ENCODE assay signal across 1 cellular context in genomic region chr1:28642847-28643635, GRCh38.
TF ChIP-seq lines count a peak whose summit lies in the region.

TSS of gene TAF12 (minus strand) at chr1:28643067. CDS start at chr1:28622081, 20,986 bp downstream.

TF ChIP-seq in HepG2, 621 proteins besides CTCF, POLR2A, EP300 and RAD21 (continued from another document and continues in another):
- no peak for TF ChIP-seq HNRNPL (IDR thresholded peaks at IDR 0.05; ENCODE audit: low read depth, low read length)
- TF ChIP-seq NONO (IDR thresholded peaks at IDR 0.05): no peak
- peak; percentile 95 for TF ChIP-seq NONO (CRISPR knock-in tag; conservative IDR thresholded peaks at IDR 0.05)
- peak; percentile 29; the same call in 1 of the 2 replicates for TF ChIP-seq ZNF264 (CRISPR knock-in tag; IDR thresholded peaks at IDR 0.05)
- TF ChIP-seq ZGPAT (CRISPR knock-in tag; IDR thresholded peaks at IDR 0.05): peak; percentile 95
- TF ChIP-seq GTF2F1 (IDR thresholded peaks at IDR 0.05; ENCODE audit: low read length): no peak
- peak; percentile 45; the same call in 1 of the 2 replicates for TF ChIP-seq TOE1 (CRISPR knock-in tag; IDR thresholded peaks at IDR 0.05)
- no peak for TF ChIP-seq TBL1XR1 (IDR thresholded peaks at IDR 0.05; ENCODE audit: borderline replicate concordance, low read length, partially characterized antibody)
- TF ChIP-seq GFI1 (CRISPR knock-in tag; IDR thresholded peaks at IDR 0.05; ENCODE audit: borderline replicate concordance): peak; percentile 79
- TF ChIP-seq KLF15 (CRISPR knock-in tag; IDR thresholded peaks at IDR 0.05; ENCODE audit: borderline replicate concordance): no peak
- no peak for TF ChIP-seq MAFF (IDR thresholded peaks at IDR 0.05; ENCODE audit: low read depth, low read length)
- TF ChIP-seq ZC3H4 (CRISPR knock-in tag; IDR thresholded peaks at IDR 0.05; ENCODE audit: borderline replicate concordance): no peak; the same call in 1 of the 2 replicates
- TF ChIP-seq ZBTB44 (CRISPR knock-in tag; IDR thresholded peaks at IDR 0.05): peak; percentile 42
- no peak for TF ChIP-seq CHCHD3 (CRISPR knock-in tag; IDR thresholded peaks at IDR 0.05)
- peak; percentile 62; the same call in 1 of the 2 replicates for TF ChIP-seq SOX5 (CRISPR knock-in tag; IDR thresholded peaks at IDR 0.05; ENCODE audit: borderline replicate concordance)
- TF ChIP-seq CCAR2 (optimal IDR thresholded peaks at IDR 0.05; ENCODE audit: low read depth, low read length): no peak
- TF ChIP-seq ZNF558 (CRISPR knock-in tag; IDR thresholded peaks at IDR 0.05; ENCODE audit: borderline replicate concordance): peak; percentile 92; the same call in 1 of the 2 replicates
- no peak for TF ChIP-seq RORA (CRISPR knock-in tag; IDR thresholded peaks at IDR 0.05)
- no peak for TF ChIP-seq ZBTB42 (CRISPR knock-in tag; IDR thresholded peaks at IDR 0.05)
- peak; percentile 20 for TF ChIP-seq TEAD3 (CRISPR knock-in tag; optimal IDR thresholded peaks at IDR 0.05; ENCODE audit: borderline replicate concordance)
- TF ChIP-seq NFAT5 (CRISPR knock-in tag; IDR thresholded peaks at IDR 0.05): 0 out of 2 replicates have a peak, but pooled peaks have one; percentile 43
- no peak for TF ChIP-seq ZNF775 (CRISPR knock-in tag; IDR thresholded peaks at IDR 0.05; ENCODE audit: borderline replicate concordance)
- TF ChIP-seq ZNF24 (IDR thresholded peaks at IDR 0.05): no peak
- no peak for TF ChIP-seq SAFB2 (CRISPR knock-in tag; IDR thresholded peaks at IDR 0.05; ENCODE audit: borderline replicate concordance, low read depth)
- 0 out of 2 replicates have a peak, but pooled peaks have one; percentile 47 for TF ChIP-seq ZBTB7A (CRISPR knock-in tag; IDR thresholded peaks at IDR 0.05)
- peak; percentile 98 for TF ChIP-seq GABPA (IDR thresholded peaks at IDR 0.05; ENCODE audit: low read depth, low read length)
- peak; percentile 95 for TF ChIP-seq GABPA (CRISPR knock-in tag; IDR thresholded peaks at IDR 0.05; ENCODE audit: low read depth)
- TF ChIP-seq NAIF1 (CRISPR knock-in tag; IDR thresholded peaks at IDR 0.05; ENCODE audit: borderline replicate concordance): peak; percentile 82
- TF ChIP-seq NKX3-1 (CRISPR knock-in tag; IDR thresholded peaks at IDR 0.05): peak; percentile 46; the same call in 1 of the 2 replicates
- TF ChIP-seq NPAS2 (CRISPR knock-in tag; IDR thresholded peaks at IDR 0.05; ENCODE audit: borderline replicate concordance): no peak
- TF ChIP-seq CAMTA2 (CRISPR knock-in tag; IDR thresholded peaks at IDR 0.05; ENCODE audit: borderline replicate concordance): no peak; the same call in 1 of the 2 replicates
- TF ChIP-seq IRF2 (CRISPR knock-in tag; IDR thresholded peaks at IDR 0.05): peak; percentile 78; the same call in 1 of the 2 replicates
- peak; percentile 67; the same call in 1 of the 2 replicates for TF ChIP-seq ZNF17 (CRISPR knock-in tag; IDR thresholded peaks at IDR 0.05)
- peak; percentile 88 for TF ChIP-seq MED13 (CRISPR knock-in tag; IDR thresholded peaks at IDR 0.05)
- no peak for TF ChIP-seq CREB3 (CRISPR knock-in tag; IDR thresholded peaks at IDR 0.05)
- TF ChIP-seq AGO1 (IDR thresholded peaks at IDR 0.05; ENCODE audit: low read depth, low read length, poor library complexity, severe bottlenecking): no peak
- peak; percentile 44 for TF ChIP-seq PITX1 (CRISPR knock-in tag; IDR thresholded peaks at IDR 0.05)
- peak; percentile 80; the same call in 1 of the 2 replicates for TF ChIP-seq CBX5 (CRISPR knock-in tag; IDR thresholded peaks at IDR 0.05; ENCODE audit: borderline replicate concordance)
- TF ChIP-seq ZNF746 (CRISPR knock-in tag; IDR thresholded peaks at IDR 0.05): peak; percentile 66; the same call in 1 of the 2 replicates
- TF ChIP-seq ZNF841 (CRISPR knock-in tag; IDR thresholded peaks at IDR 0.05; ENCODE audit: borderline replicate concordance): no peak
- TF ChIP-seq PHF20 (CRISPR knock-in tag; IDR thresholded peaks at IDR 0.05): peak; percentile 93
- no peak for TF ChIP-seq ZNF251 (CRISPR knock-in tag; IDR thresholded peaks at IDR 0.05)
- TF ChIP-seq PAWR (CRISPR knock-in tag; IDR thresholded peaks at IDR 0.05; ENCODE audit: borderline replicate concordance): no peak
- peak; percentile 89 for TF ChIP-seq ZFX (CRISPR knock-in tag; IDR thresholded peaks at IDR 0.05; ENCODE audit: low read depth)
- peak; percentile 36; the same call in 1 of the 2 replicates for TF ChIP-seq ZNF317 (CRISPR knock-in tag; IDR thresholded peaks at IDR 0.05)
- no peak for TF ChIP-seq MATR3 (CRISPR knock-in tag; IDR thresholded peaks at IDR 0.05)
- TF ChIP-seq REL (CRISPR knock-in tag; conservative IDR thresholded peaks at IDR 0.05): peak; percentile 82
- TF ChIP-seq ZNF605 (CRISPR knock-in tag; IDR thresholded peaks at IDR 0.05): peak; percentile 87
- TF ChIP-seq HNF4G (IDR thresholded peaks at IDR 0.05; ENCODE audit: borderline replicate concordance, low read depth, low read length): peak; percentile 7; the same call in 1 of the 2 replicates
- TF ChIP-seq HNF4G (CRISPR knock-in tag; IDR thresholded peaks at IDR 0.05; ENCODE audit: borderline replicate concordance, low read depth): peak; percentile 72; the same call in 1 of the 2 replicates
- TF ChIP-seq LRRFIP1 (CRISPR knock-in tag; conservative IDR thresholded peaks at IDR 0.05): no peak
- 0 out of 2 replicates have a peak, but pooled peaks have one; percentile 46 for TF ChIP-seq POLR2AphosphoS2 (IDR thresholded peaks at IDR 0.05; ENCODE audit: low read depth, low read length)
- peak; percentile 89 for TF ChIP-seq ERF (CRISPR knock-in tag; IDR thresholded peaks at IDR 0.05)
- TF ChIP-seq RBM22 (optimal IDR thresholded peaks at IDR 0.05; ENCODE audit: low read length): no peak
- TF ChIP-seq MBD4 (IDR thresholded peaks at IDR 0.05; ENCODE audit: borderline replicate concordance, low read length): no peak
- TF ChIP-seq ZNF619 (CRISPR knock-in tag; IDR thresholded peaks at IDR 0.05): no peak
- peak; percentile 79; the same call in 1 of the 2 replicates for TF ChIP-seq ZC3H13 (CRISPR knock-in tag; IDR thresholded peaks at IDR 0.05)
- peak; percentile 87; the same call in 1 of the 2 replicates for TF ChIP-seq ZNF556 (CRISPR knock-in tag; IDR thresholded peaks at IDR 0.05; ENCODE audit: borderline replicate concordance)
- peak; percentile 87 for TF ChIP-seq NR2C2 (CRISPR knock-in tag; IDR thresholded peaks at IDR 0.05; ENCODE audit: borderline replicate concordance)
- TF ChIP-seq ZBTB39 (CRISPR knock-in tag; IDR thresholded peaks at IDR 0.05): no peak
- TF ChIP-seq ZNF343 (CRISPR knock-in tag; IDR thresholded peaks at IDR 0.05): peak; percentile 100
- TF ChIP-seq ZNF674 (CRISPR knock-in tag; IDR thresholded peaks at IDR 0.05; ENCODE audit: low read depth): no peak
